27 cellular contexts compared by ENCODE assay signal in the genomic region with DNA sequence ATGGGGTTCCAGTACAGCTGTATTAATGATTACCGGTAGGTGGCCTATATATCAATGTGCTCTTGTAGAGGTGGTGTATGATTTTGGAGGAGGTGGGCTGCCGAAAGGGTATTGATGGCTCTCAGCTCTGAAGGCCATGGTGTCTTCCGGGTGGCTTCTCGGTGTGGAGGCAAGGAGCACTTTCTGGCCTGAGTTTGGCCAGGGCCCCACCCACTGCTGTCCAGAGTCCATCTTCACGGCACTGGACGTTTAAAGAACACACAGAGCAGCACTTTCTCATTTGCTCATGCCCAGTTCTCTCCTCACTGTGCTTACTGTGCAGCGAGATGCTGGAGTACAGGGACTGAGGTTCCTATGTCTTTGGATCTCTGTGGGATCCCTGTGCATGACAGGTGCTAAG. TPM values are rescaled to one million over a fixed set of nuclear protein-coding genes. Genes with fewer than 3 reads are reported as not detected.
DNase-seq lines count a peak whose midpoint lies in the region; ATAC-seq, FAIRE-seq and TF ChIP-seq lines count a peak whose summit lies in the region.
"Had no signal": no experiment of that assay in that cellular context is flagged by ENCODE, and none has a peak within 500 bp of the region (broad histone marks: within the 10 kb centered on the region; RNA-seq: fewer than 3 reads in every experiment).

No MANE protein-coding gene starts in this region.

- intact Hi-C loops in body of pancreas (cut with DNase I), result no loop called here

- H3K36me3 ChIP-seq in Karpas-422 (ENCODE audit: insufficient read depth, low read length) (no peaks in the 10 kb centered on the region), body of pancreas (replicated peaks in 1 of 2; ENCODE audit: insufficient read depth in 1 of 2, low read depth in 2 of 2) (no peaks in the 10 kb centered on the region)
- H3K36me3 ChIP-seq: SJSA1 had no signal

- H3K4me1 ChIP-seq in Karpas-422 (ENCODE audit: low read length), result no peaks in the 10 kb centered on the region
- H3K4me1 ChIP-seq in body of pancreas, result no peaks in the 10 kb centered on the region

- H3K4me3 ChIP-seq in Karpas-422 (ENCODE audit: low read length), result no peak overlapping the region
- no peak overlapping the region for H3K4me3 ChIP-seq in body of pancreas
- H3K4me3 ChIP-seq: PC-9, SJSA1 had no signal

- peak; percentile 99 for ATAC-seq in left lobe of liver
- ATAC-seq in body of pancreas, result no peak

- WGBS in body of pancreas, 2 donors, result 80 to 82% methylated on average over 7 of the region's 7 CpGs

- H3K9ac ChIP-seq in Karpas-422 (ENCODE audit: low read length), result no peak overlapping the region

- no peak for TF ChIP-seq CTCF in body of pancreas (IDR thresholded peaks at IDR 0.05)

- H3K79me2 ChIP-seq in Karpas-422 (ENCODE audit: low read length), result no peaks in the 10 kb centered on the region

- H4K20me1 ChIP-seq in Karpas-422 (ENCODE audit: insufficient read depth, low read depth, low read length), result no peaks in the 10 kb centered on the region

- H3K9me2 ChIP-seq in Karpas-422 (replicated peaks; ENCODE audit: insufficient read depth, low read length), result no peaks in the 10 kb centered on the region

- 0 out of 2 replicates have a peak overlapping the region, but pooled peaks have one; percentile 28 for H2AFZ ChIP-seq in Karpas-422 (ENCODE audit: low read length)
- H2AFZ ChIP-seq: PC-9 had no signal

- TF ChIP-seq POLR2A in GM12891 (IDR thresholded peaks at IDR 0.05; ENCODE audit: low read depth, low read length), result no peak
- TF ChIP-seq POLR2A in body of pancreas (IDR thresholded peaks at IDR 0.05), result no peak

- DNase-seq in Karpas-422, result no peak
- DNase-seq in left lobe of liver (ENCODE audit: low spot score), result peak; percentile 75
- peak; percentile 23 for DNase-seq in mucosa of gallbladder (ENCODE audit: low spot score)
- DNase-seq in GM12891 (ENCODE audit: insufficient read length, low spot score), result no peak
- DNase-seq in NCI-H510A (lab: John Stamatoyannopoulos, UW), result no peak
- DNase-seq in COR-L47 (lab: John Stamatoyannopoulos, UW), result no peak
- no peak for DNase-seq in body of pancreas
- DNase-seq: Calu3; CD8-positive, alpha-beta memory T cell; DMS79 treated with DMSO at 0.1 percent for 48 hours; NCI-H1105; NCI-H1436 treated with DMSO at 0.1 percent for 48 hours; NCI-H187 treated with DMSO at 0.1 percent for 48 hours; NCI-H2171 treated with DMSO at 0.1 percent for 48 hours; NCI-H345; NCI-H524; NCI-H774; NK-92 treated with Interleukin-12 subunit alpha and Interleukin-12 subunit beta, amount 100 ng/mL, for 24 hours; PC-9; Right ventricle myocardium superior; RPMI8226 had no signal

- H3K27me3 ChIP-seq in Karpas-422 (ENCODE audit: low read length), result no peaks in the 10 kb centered on the region
- H3K27me3 ChIP-seq in body of pancreas, result no peaks in the 10 kb centered on the region
- H3K27me3 ChIP-seq: SJSA1 had no signal

- H3K9me3 ChIP-seq in Karpas-422 (ENCODE audit: low read length), result no peaks in the 10 kb centered on the region
- no peaks in the 10 kb centered on the region for H3K9me3 ChIP-seq in body of pancreas
- H3K9me3 ChIP-seq: SJSA1 had no signal

- no peak for FAIRE-seq in GM12891 (lab: Jason Lieb, UNC)
- FAIRE-seq: GM12892, H54, HTR-8/SVneo had no signal

- H3K27ac ChIP-seq in Karpas-422 (ENCODE audit: low read length) (no peak overlapping the region), body of pancreas (no peak overlapping the region)
- H3K27ac ChIP-seq: C4-2B, PC-9, SJSA1 had no signal

- H3K4me2 ChIP-seq in Karpas-422 (ENCODE audit: low read depth, low read length, poor library complexity, severe bottlenecking), result no peak overlapping the region
- H3K4me2 ChIP-seq: PC-9 had no signal

TF ChIP-seq in GM12891, 5 proteins besides CTCF, POLR2A, EP300 and RAD21:
- no peak for TF ChIP-seq TAF1 (IDR thresholded peaks at IDR 0.05; ENCODE audit: low read depth, low read length)
- TF ChIP-seq POLR2AphosphoS5 (IDR thresholded peaks at IDR 0.05; ENCODE audit: low read depth, low read length), result no peak
- no peak for TF ChIP-seq POU2F2 (IDR thresholded peaks at IDR 0.05; ENCODE audit: low read depth, low read length)
- no peak for TF ChIP-seq PAX5 (IDR thresholded peaks at IDR 0.05; ENCODE audit: insufficient read depth, low read length, severe bottlenecking)
- no peak for TF ChIP-seq SPI1 (IDR thresholded peaks at IDR 0.05; ENCODE audit: low read depth, low read length)

RNA-seq across cellular contexts. Expression of gene BST1, which starts 16.1 kb away (rescaled TPM):
- total RNA-seq in Karpas-422 (2014; rRNA removed; shearing (Covaris generic); ENCODE audit: low replicate concordance), result not detected in 2 replicates
- total RNA-seq in left lobe of liver (3.7 TPM), mucosa of gallbladder (12.7 TPM), body of pancreas (1 to 10 TPM in 1 of 2 donors, under 1 TPM in 1; 0.99 to 1.6 TPM)
- not detected for polyA plus RNA-seq in GM12891 (2012; ENCODE audit: low read depth, missing spikeins)

RNA-seq across cellular contexts. Expression of gene FAM200B, which starts 37.3 kb away (rescaled TPM):
- total RNA-seq in Karpas-422 (2014; rRNA removed; shearing (Covaris generic); ENCODE audit: low replicate concordance), result 15.1 and 18.3 TPM in 2 replicates
- total RNA-seq in left lobe of liver, result 14.3 TPM
- total RNA-seq in mucosa of gallbladder, result 33.9 TPM
- 19.7 TPM for polyA plus RNA-seq in GM12891 (2012; ENCODE audit: low read depth, missing spikeins)
- total RNA-seq in body of pancreas, result 10 to 100 TPM; 15.6 to 20.8 TPM

RNA-seq across cellular contexts. Expression of gene CD38, which starts 59.2 kb away (rescaled TPM):
- 3.6 and 12.1 TPM in 2 replicates for total RNA-seq in Karpas-422 (2014; rRNA removed; shearing (Covaris generic); ENCODE audit: low replicate concordance)
- total RNA-seq in left lobe of liver (4.6 TPM), mucosa of gallbladder (1.1 TPM), body of pancreas (1 to 10 TPM in 1 of 2 donors, under 1 TPM in 1; 0.78 to 2.6 TPM)
- 8.0 TPM for polyA plus RNA-seq in GM12891 (2012; ENCODE audit: low read depth, missing spikeins)
- total RNA-seq: A673 had no signal

Comparison
In these comparisons a context has a peak if more than half of its experiments do, and no peak if none do; other contexts are left out.
1. DNase-seq: peak in left lobe of liver (single experiment) and mucosa of gallbladder (single experiment); none in Karpas-422 (single experiment), GM12891 (single experiment), NCI-H510A (single experiment), COR-L47 (single experiment) and body of pancreas (0 of 4).